Comparison of ENCODE assay signal across 10 cellular contexts in genomic region chr12:110913119-110914056, GRCh38. TPM values are rescaled to one million over a fixed set of nuclear protein-coding genes. Genes with fewer than 3 reads are reported as not detected.
A peak's percentile ranks its signal among the peaks of the same experiment; 100 is the strongest.
DNase-seq lines count a peak whose midpoint lies in the region; ATAC-seq and TF ChIP-seq lines count a peak whose summit lies in the region.
"Had no signal": no experiment of that assay in that cellular context is flagged by ENCODE, and none has a peak within 500 bp of the region (broad histone marks: within the 10 kb centered on the region; RNA-seq: fewer than 3 reads in every experiment).

No MANE protein-coding gene starts in this region.

- WGBS in gastroesophageal sphincter (ENCODE audit: low coverage in 1 of 2), 2 donors, result 76% methylated on average over 7 to 8 of the region's 14 CpGs

- no peaks in the 10 kb centered on the region for H3K36me3 Mint-ChIP-seq in naive B cell

- peaks cover 14 to 50% (median 34%) of the 10 kb centered on the region in 3 donors for H3K4me1 Mint-ChIP-seq in naive B cell

- TF ChIP-seq EP300 in gastroesophageal sphincter (IDR thresholded peaks at IDR 0.05), result no peak

- H3K9me3 Mint-ChIP-seq in naive B cell, result no peaks in the 10 kb centered on the region

- in situ Hi-C loops in GM18951 (cut with MboI; ENCODE audit: low sequenced_read_pairs, unreplicated experiment), result no loop called here

- DNase-seq in naive B cell (peak; percentile 74), NCI-H2196 treated with DMSO at 0.1 percent for 48 hours (lab: John Stamatoyannopoulos, UW; ENCODE audit: unreplicated experiment) (no peak), NCI-H1436 (lab: John Stamatoyannopoulos, UW) (no peak)
- no peak for DNase-seq in activated CD8-positive, alpha-beta memory T cell treated with anti-CD3 and anti-CD28 coated beads, Interleukin-2, amount 50 U/mL, for 48 hours

- no peaks in the 10 kb centered on the region for H3K36me3 ChIP-seq in gastroesophageal sphincter

- peak overlapping the region; percentile 97 to 99 (median 98) for H3K27ac Mint-ChIP-seq in naive B cell

- no peak overlapping the region for H3K4me3 ChIP-seq in gastroesophageal sphincter

- TF ChIP-seq POLR2A in GM18951 (IDR thresholded peaks at IDR 0.05; ENCODE audit: extremely low read depth, insufficient read depth, insufficient read length) (peak; percentile 47), gastroesophageal sphincter (IDR thresholded peaks at IDR 0.05) (no peak)

- peak overlapping the region; percentile 11 to 88 (median 54) for H3K4me3 Mint-ChIP-seq in naive B cell

- H3K4me1 ChIP-seq in gastroesophageal sphincter, result no peaks in the 10 kb centered on the region

- no peak for TF ChIP-seq CTCF in gastroesophageal sphincter (IDR thresholded peaks at IDR 0.05)

- ATAC-seq in GM21825 (IDR thresholded peaks at IDR 0.05; ENCODE audit: unreplicated experiment), result peak; percentile 97
- ATAC-seq in HG03521 (IDR thresholded peaks at IDR 0.05; ENCODE audit: unreplicated experiment), result peak; percentile 95
- peak; percentile 97 to 98 for ATAC-seq in naive B cell (ENCODE audit: low read depth in 2 of 2)
- no peak for ATAC-seq in gastroesophageal sphincter
- ATAC-seq: SK-N-SH treated with all-trans-retinoic acid at 6 μM for 48 hours had no signal

- H3K9me3 ChIP-seq in gastroesophageal sphincter, result no peaks in the 10 kb centered on the region

- no peak overlapping the region for H3K27ac ChIP-seq in gastroesophageal sphincter

- no peaks in the 10 kb centered on the region for H3K27me3 Mint-ChIP-seq in naive B cell

- peaks cover 20% of the 10 kb centered on the region for H3K27me3 ChIP-seq in gastroesophageal sphincter

RNA-seq across cellular contexts. Expression of gene MYL2, which starts 7.0 kb away (rescaled TPM):
- 1 to 10 TPM in 1 of 6 donors, under 1 TPM in 1, not detected in 4; 0.84 to 1.9 TPM for polyA plus RNA-seq in naive B cell (ENCODE audit: low read depth in 6 of 6)
- not detected for total RNA-seq in gastroesophageal sphincter
- total RNA-seq: fibroblast of lung had no signal
- polyA plus RNA-seq: fibroblast of lung had no signal
